ENCODE assay signal across 1 cellular context in the genomic region with DNA sequence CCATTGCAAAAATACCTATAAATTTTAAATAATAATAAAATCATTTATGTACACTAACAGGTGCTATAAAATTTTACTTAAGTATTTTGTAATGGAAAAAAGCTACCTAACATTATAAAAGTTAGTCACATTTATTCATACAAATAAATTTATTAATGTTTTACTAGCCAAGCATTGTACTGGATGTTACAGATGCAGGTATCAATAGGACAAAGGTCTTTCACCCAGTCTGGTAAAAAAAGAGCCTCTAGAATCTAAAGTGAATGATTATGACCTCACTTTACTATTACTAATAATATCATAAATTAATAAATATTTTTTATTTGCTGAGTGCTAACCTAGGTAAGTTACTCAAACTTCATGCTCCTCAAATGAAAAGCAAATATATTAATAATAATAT.
TF ChIP-seq lines count a peak whose summit lies in the region.

No MANE protein-coding gene starts in this region.

TF ChIP-seq in HepG2, 621 proteins besides CTCF, POLR2A, EP300 and RAD21 (continued from another document):
- TF ChIP-seq, protein P1, sequence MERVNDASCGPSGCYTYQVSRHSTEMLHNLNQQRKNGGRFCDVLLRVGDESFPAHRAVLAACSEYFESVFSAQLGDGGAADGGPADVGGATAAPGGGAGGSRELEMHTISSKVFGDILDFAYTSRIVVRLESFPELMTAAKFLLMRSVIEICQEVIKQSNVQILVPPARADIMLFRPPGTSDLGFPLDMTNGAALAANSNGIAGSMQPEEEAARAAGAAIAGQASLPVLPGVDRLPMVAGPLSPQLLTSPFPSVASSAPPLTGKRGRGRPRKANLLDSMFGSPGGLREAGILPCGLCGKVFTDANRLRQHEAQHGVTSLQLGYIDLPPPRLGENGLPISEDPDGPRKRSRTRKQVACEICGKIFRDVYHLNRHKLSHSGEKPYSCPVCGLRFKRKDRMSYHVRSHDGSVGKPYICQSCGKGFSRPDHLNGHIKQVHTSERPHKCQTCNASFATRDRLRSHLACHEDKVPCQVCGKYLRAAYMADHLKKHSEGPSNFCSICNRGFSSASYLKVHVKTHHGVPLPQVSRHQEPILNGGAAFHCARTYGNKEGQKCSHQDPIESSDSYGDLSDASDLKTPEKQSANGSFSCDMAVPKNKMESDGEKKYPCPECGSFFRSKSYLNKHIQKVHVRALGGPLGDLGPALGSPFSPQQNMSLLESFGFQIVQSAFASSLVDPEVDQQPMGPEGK (CRISPR knock-in tag; IDR thresholded peaks at IDR 0.05): no peak
- no peak for TF ChIP-seq PRPF4 (IDR thresholded peaks at IDR 0.05; ENCODE audit: low read depth, low read length, poor library complexity, severe bottlenecking)
- no peak for TF ChIP-seq CBX5 (CRISPR knock-in tag; IDR thresholded peaks at IDR 0.05; ENCODE audit: borderline replicate concordance)
- no peak for TF ChIP-seq ZNF766 (CRISPR knock-in tag; IDR thresholded peaks at IDR 0.05; ENCODE audit: borderline replicate concordance)
